9 cellular contexts compared by ENCODE assay signal in the genomic region with DNA sequence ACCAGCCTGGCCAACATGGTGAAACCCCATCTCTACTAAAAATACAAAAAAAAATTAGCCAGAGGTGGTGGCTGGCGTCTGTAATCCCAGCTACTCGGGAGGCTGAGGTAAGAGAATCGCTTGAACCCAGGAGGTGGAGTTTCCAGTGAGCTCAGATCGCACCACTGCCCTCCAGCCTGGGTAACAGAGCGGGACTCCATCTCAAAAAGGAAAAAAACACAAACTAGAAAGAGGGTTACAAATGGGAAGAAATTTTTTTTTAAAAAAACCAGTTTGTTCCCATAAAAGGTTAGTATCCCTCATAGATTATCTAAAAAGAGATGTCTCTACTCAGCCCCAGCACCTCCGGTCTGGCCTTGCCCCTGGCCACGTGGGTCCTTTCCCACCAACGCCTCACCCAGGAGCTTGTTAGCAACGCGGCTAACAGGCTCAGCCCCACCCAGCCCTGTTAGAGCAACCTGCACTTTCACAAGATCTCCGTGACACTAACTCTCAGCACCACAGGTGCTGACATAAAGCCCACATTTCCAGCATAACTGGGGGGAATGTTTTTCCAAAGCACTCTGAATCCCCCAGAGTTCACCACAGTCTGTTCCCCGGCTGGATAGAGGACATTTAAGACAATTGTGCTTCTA. TPM values are rescaled to one million over a fixed set of nuclear protein-coding genes. Genes with fewer than 3 reads are reported as not detected.
DNase-seq lines count a peak whose midpoint lies in the region; ATAC-seq and TF ChIP-seq lines count a peak whose summit lies in the region.
"Had no signal": no experiment of that assay in that cellular context is flagged by ENCODE, and none has a peak within 500 bp of the region (broad histone marks: within the 10 kb centered on the region; RNA-seq: fewer than 3 reads in every experiment).

No MANE protein-coding gene starts in this region.

- DNase-seq in CD4-positive, CD25-positive, alpha-beta regulatory T cell, result peak in 2 of 3 donors; percentile 11 to 41
- DNase-seq in activated naive CD4-positive, alpha-beta T cell treated with anti-CD3 and anti-CD28 coated beads, Interleukin-2, amount 50 U/mL, for 16 hours, result peak; percentile 39
- DNase-seq in left lobe of liver (ENCODE audit: low spot score) (no peak), tibial artery (no peak), GM03348 (ENCODE audit: low spot score) (no peak)

- peaks cover 16% of the 10 kb centered on the region for H3K4me1 ChIP-seq in CD4-positive, CD25-positive, alpha-beta regulatory T cell (ENCODE audit: control insufficient read depth, insufficient read depth, low read length, poor library complexity, severe bottlenecking)
- H3K4me1 ChIP-seq in tibial artery, result peaks cover 0 to 17% (median 8%) of the 10 kb centered on the region in 4 donors

- peaks cover 18% of the 10 kb centered on the region for H3K27me3 ChIP-seq in CD4-positive, CD25-positive, alpha-beta regulatory T cell (ENCODE audit: control insufficient read depth, insufficient read depth, low read length)
- peaks cover 0 to 42% of the 10 kb centered on the region in 2 donors for H3K27me3 ChIP-seq in tibial artery

- H3K36me3 ChIP-seq in CD4-positive, CD25-positive, alpha-beta regulatory T cell (ENCODE audit: control insufficient read depth, insufficient read depth, low read length), result no peaks in the 10 kb centered on the region
- H3K36me3 ChIP-seq in tibial artery, result peaks cover 0 to 10% (median 0%) of the 10 kb centered on the region in 3 donors

- ATAC-seq in CD4-positive, CD25-positive, alpha-beta regulatory T cell (ENCODE audit: low read depth in 2 of 2), result peak; percentile 52 to 63
- peak; percentile 28 for ATAC-seq in left lobe of liver
- no peak for ATAC-seq in GM21515 (IDR thresholded peaks at IDR 0.05; ENCODE audit: unreplicated experiment)
- ATAC-seq in GM21576 (IDR thresholded peaks at IDR 0.05; ENCODE audit: unreplicated experiment), result no peak

- H3K27ac ChIP-seq in CD4-positive, CD25-positive, alpha-beta regulatory T cell (ENCODE audit: insufficient read depth, low read length, poor library complexity, severe bottlenecking), result no peak overlapping the region
- peak overlapping the region in 1 of 2 donors; percentile 12 for H3K27ac ChIP-seq in tibial artery

- H3K36me3 Mint-ChIP-seq in CD4-positive, CD25-positive, alpha-beta regulatory T cell, result no peaks in the 10 kb centered on the region
- no peaks in the 10 kb centered on the region for H3K36me3 Mint-ChIP-seq in IgD-negative memory B cell

- H3K9me3 Mint-ChIP-seq in CD4-positive, CD25-positive, alpha-beta regulatory T cell, result peaks cover 0 to 4% (median 0%) of the 10 kb centered on the region in 7 donors
- H3K9me3 Mint-ChIP-seq in IgD-negative memory B cell, result no peaks in the 10 kb centered on the region

- H3K4me3 Mint-ChIP-seq in CD4-positive, CD25-positive, alpha-beta regulatory T cell, result peak overlapping the region in 3 of 4 donors; percentile 40 to 71 (median 67)
- H3K4me3 Mint-ChIP-seq in IgD-negative memory B cell, result peak overlapping the region; percentile 2 to 88 (median 77)

- intact Hi-C loops in tibial artery (cut with DNase I; ENCODE audit: low total_unique reads), result no loop called here

- peaks cover 0 to 17% (median 2%) of the 10 kb centered on the region in 4 donors for H3K4me1 Mint-ChIP-seq in CD4-positive, CD25-positive, alpha-beta regulatory T cell
- peaks cover 3 to 12% (median 11%) of the 10 kb centered on the region in 3 donors for H3K4me1 Mint-ChIP-seq in IgD-negative memory B cell

- H3K27me3 Mint-ChIP-seq in CD4-positive, CD25-positive, alpha-beta regulatory T cell, result peaks cover 53% of the 10 kb centered on the region
- peaks cover 25% of the 10 kb centered on the region for H3K27me3 Mint-ChIP-seq in IgD-negative memory B cell

- H3K9me3 ChIP-seq in CD4-positive, CD25-positive, alpha-beta regulatory T cell (ENCODE audit: control insufficient read depth in 2 of 2, low read length in 2 of 2), result no peaks in the 10 kb centered on the region
- no peaks in the 10 kb centered on the region for H3K9me3 ChIP-seq in tibial artery

- no peak for TF ChIP-seq CTCF in tibial artery (IDR thresholded peaks at IDR 0.05)

- peak overlapping the region in 1 of 3 donors; percentile 43 for H3K27ac Mint-ChIP-seq in CD4-positive, CD25-positive, alpha-beta regulatory T cell
- no peak overlapping the region for H3K27ac Mint-ChIP-seq in IgD-negative memory B cell

- H3K4me3 ChIP-seq in CD4-positive, CD25-positive, alpha-beta regulatory T cell (ENCODE audit: low read depth, low read length), result no peak overlapping the region
- peak overlapping the region; percentile 40 to 48 for H3K4me3 ChIP-seq in tibial artery

RNA-seq across cellular contexts. Expression of a gene that starts 4.3 kb away (rescaled TPM):
- not detected for total RNA-seq in CD4-positive, CD25-positive, alpha-beta regulatory T cell
- 1 to 10 TPM in 2 of 4 donors, under 1 TPM in 1, not detected in 1; 0.74 to 1.6 (median 1.0) TPM for polyA plus RNA-seq in CD4-positive, CD25-positive, alpha-beta regulatory T cell
- 1.1 TPM for polyA plus RNA-seq in IgD-negative memory B cell
- total RNA-seq in left lobe of liver, result 2.0 TPM
- total RNA-seq: skeletal muscle tissue had no signal

RNA-seq across cellular contexts. Expression of a gene that starts 18.9 kb away (rescaled TPM):
- total RNA-seq in CD4-positive, CD25-positive, alpha-beta regulatory T cell, result not detected
- not detected for polyA plus RNA-seq in CD4-positive, CD25-positive, alpha-beta regulatory T cell
- not detected for polyA plus RNA-seq in IgD-negative memory B cell
- not detected for total RNA-seq in left lobe of liver
- total RNA-seq: skeletal muscle tissue had no signal

RNA-seq across cellular contexts. Expression of a gene that starts 19.0 kb away (rescaled TPM):
- not detected for total RNA-seq in CD4-positive, CD25-positive, alpha-beta regulatory T cell
- not detected for polyA plus RNA-seq in CD4-positive, CD25-positive, alpha-beta regulatory T cell
- polyA plus RNA-seq in IgD-negative memory B cell, result not detected
- not detected for total RNA-seq in left lobe of liver
- total RNA-seq: skeletal muscle tissue had no signal

RNA-seq across cellular contexts. Expression of a gene that starts 24.1 kb away (rescaled TPM):
- not detected for total RNA-seq in CD4-positive, CD25-positive, alpha-beta regulatory T cell
- not detected for polyA plus RNA-seq in CD4-positive, CD25-positive, alpha-beta regulatory T cell
- not detected for polyA plus RNA-seq in IgD-negative memory B cell
- not detected for total RNA-seq in left lobe of liver
- total RNA-seq: skeletal muscle tissue had no signal

RNA-seq across cellular contexts. Expression of a gene that starts 36.3 kb away (rescaled TPM):
- total RNA-seq in CD4-positive, CD25-positive, alpha-beta regulatory T cell, result 37.1 TPM
- 100 to 1,000 TPM; 155 to 179 (median 160) TPM for polyA plus RNA-seq in CD4-positive, CD25-positive, alpha-beta regulatory T cell
- 146 TPM for polyA plus RNA-seq in IgD-negative memory B cell
- 26.6 TPM for total RNA-seq in left lobe of liver

Comparison
In these comparisons a context has a peak if more than half of its experiments do, and no peak if none do; other contexts are left out.
1. ATAC-seq: peak in CD4-positive, CD25-positive, alpha-beta regulatory T cell (2 of 2) and left lobe of liver (single experiment); none in GM21515 (single experiment) and GM21576 (single experiment).
2. DNase-seq: peak in CD4-positive, CD25-positive, alpha-beta regulatory T cell (2 of 3) and activated naive CD4-positive, alpha-beta T cell treated with anti-CD3 and anti-CD28 coated beads, Interleukin-2, amount 50 U/mL, for 16 hours (single experiment); none in left lobe of liver (single experiment), tibial artery (0 of 2) and GM03348 (single experiment).